In the genomic region with DNA sequence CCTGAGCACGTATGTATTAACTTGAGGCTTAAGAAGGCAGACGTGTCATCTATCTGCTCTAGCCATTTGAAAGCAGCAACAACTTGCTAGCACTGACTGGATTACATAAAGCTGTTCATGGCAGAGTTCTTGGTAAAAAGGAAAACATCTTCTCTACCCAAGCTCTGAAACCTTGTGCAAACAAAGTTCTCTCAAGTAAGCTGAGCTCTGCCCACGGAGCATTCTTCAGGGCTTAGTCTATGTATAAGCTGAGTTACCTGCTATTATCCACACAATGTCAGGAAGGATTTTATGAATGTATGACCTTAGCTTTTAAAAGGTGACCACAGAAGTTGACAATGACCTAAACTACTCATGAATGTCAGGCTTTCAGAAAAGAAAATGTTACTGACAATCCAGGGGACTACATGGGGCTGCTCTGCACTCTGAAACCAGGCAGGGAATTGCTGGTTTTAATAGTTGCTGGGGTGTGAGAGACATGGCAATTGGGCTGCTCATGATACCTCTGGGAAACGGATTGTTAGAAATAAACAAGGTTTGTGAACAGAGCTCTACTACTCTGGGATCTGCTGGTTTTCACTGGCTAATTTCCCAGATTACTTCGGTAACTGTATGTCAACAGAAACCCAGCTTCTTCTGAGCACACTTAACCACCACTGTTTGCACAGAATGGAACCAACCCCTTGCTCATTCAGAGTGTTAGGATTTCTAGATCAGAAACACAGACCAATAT, we compare ENCODE assay signal across 8 cellular contexts. TPM values are rescaled to one million over a fixed set of nuclear protein-coding genes. Genes with fewer than 3 reads are reported as not detected.
A peak's percentile ranks its signal among the peaks of the same experiment; 100 is the strongest.
DNase-seq lines count a peak whose midpoint lies in the region; ATAC-seq and TF ChIP-seq lines count a peak whose summit lies in the region.
"Had no signal": no experiment of that assay in that cellular context is flagged by ENCODE, and none has a peak within 500 bp of the region (broad histone marks: within the 10 kb centered on the region; RNA-seq: fewer than 3 reads in every experiment).

No MANE protein-coding gene starts in this region.

- no peak for TF ChIP-seq POLR2A in gastrocnemius medialis (IDR thresholded peaks at IDR 0.05)

- H3K9me3 ChIP-seq in ascending aorta (no peaks in the 10 kb centered on the region), stomach smooth muscle (ENCODE audit: control insufficient read depth in 2 of 2, low read length in 2 of 2) (no peaks in the 10 kb centered on the region), gastrocnemius medialis (no peaks in the 10 kb centered on the region)

- in situ Hi-C loops in gastrocnemius medialis (cut with MboI; ENCODE audit: low sequenced_read_pairs in 4 of 4): no loop called here

- H3K36me3 ChIP-seq in ascending aorta (no peaks in the 10 kb centered on the region), stomach smooth muscle (ENCODE audit: control insufficient read depth in 2 of 2, insufficient read depth in 2 of 2, low read length in 2 of 2) (no peaks in the 10 kb centered on the region), gastrocnemius medialis (no peaks in the 10 kb centered on the region)

- H3K27me3 ChIP-seq in ascending aorta (no peaks in the 10 kb centered on the region), stomach smooth muscle (ENCODE audit: control insufficient read depth in 1 of 2, insufficient read depth in 2 of 2, low read length in 2 of 2) (no peaks in the 10 kb centered on the region), gastrocnemius medialis (no peaks in the 10 kb centered on the region)

- no peak for TF ChIP-seq CTCF in ascending aorta (IDR thresholded peaks at IDR 0.05)
- TF ChIP-seq CTCF in gastrocnemius medialis (IDR thresholded peaks at IDR 0.05 in 4 of 5, conservative IDR thresholded peaks at IDR 0.05 in 1 of 5): no peak

- DNase-seq in HT-29 (ENCODE audit: low spot score): peak; percentile 79
- no peak for DNase-seq in ascending aorta (ENCODE audit: low spot score in 2 of 2)
- DNase-seq in iris pigment epithelial cell (ENCODE audit: low read depth): peak; percentile 87
- DNase-seq in gastrocnemius medialis: no peak
- no peak for DNase-seq in activated CD4-positive, alpha-beta T cell treated with anti-CD3 and anti-CD28 coated beads for 48 hours
- DNase-seq: NK-92 treated with Interleukin-12 subunit alpha and Interleukin-12 subunit beta, amount 100 ng/mL, for 24 hours had no signal

- H3K27ac ChIP-seq in ascending aorta (peak overlapping the region; percentile 71), stomach smooth muscle (ENCODE audit: low read length) (peak overlapping the region; percentile 41), gastrocnemius medialis (peak overlapping the region in 1 of 4 donors; percentile 50)

- ATAC-seq in gastrocnemius medialis (no peak), HG02981 (IDR thresholded peaks at IDR 0.05; ENCODE audit: unreplicated experiment) (no peak)

- intact Hi-C loops in ascending aorta (cut with DNase I) (loop anchor here (2.0 kb wide), 1 partner anchor 18 kb away; no protein-coding TSS in a partner anchor), gastrocnemius medialis (cut with DNase I; ENCODE audit: low total_unique reads) (no loop called here)

- H3K9ac ChIP-seq in stomach smooth muscle (ENCODE audit: low read length in 2 of 2): peak overlapping the region in 1 of 2 donors; percentile 30

- H3K4me1 ChIP-seq in ascending aorta: peaks cover 0 to 34% of the 10 kb centered on the region in 2 donors
- H3K4me1 ChIP-seq in stomach smooth muscle (ENCODE audit: control insufficient read depth, insufficient read depth, low read length): peaks cover 34% of the 10 kb centered on the region
- peaks cover 6 to 27% of the 10 kb centered on the region in 2 donors for H3K4me1 ChIP-seq in gastrocnemius medialis

- peak overlapping the region in 1 of 2 donors; percentile 6 for H3K4me3 ChIP-seq in ascending aorta
- H3K4me3 ChIP-seq in stomach smooth muscle (ENCODE audit: low read length in 2 of 2): peak overlapping the region in 1 of 2 donors; percentile 9
- H3K4me3 ChIP-seq in gastrocnemius medialis: no peak overlapping the region

RNA-seq across cellular contexts. Expression of a gene that starts 29.6 kb away (rescaled TPM):
- 2.1 and 2.4 TPM in 2 replicates for total RNA-seq in HT-29 (2014; rRNA removed; shearing (Covaris generic))
- total RNA-seq in ascending aorta: 933 TPM
- total RNA-seq in gastrocnemius medialis: 10 to 100 TPM in 3 of 4 donors, 1 to 10 TPM in 1; 5.6 to 64.3 (median 25.0) TPM

Comparison
In these comparisons a context has a peak if more than half of its experiments do, and no peak if none do; other contexts are left out.
1. DNase-seq: peak in HT-29 (single experiment) and iris pigment epithelial cell (single experiment); none in ascending aorta (0 of 2), gastrocnemius medialis (0 of 2) and activated CD4-positive, alpha-beta T cell treated with anti-CD3 and anti-CD28 coated beads for 48 hours (single experiment).
2. RNA of a gene that starts 29.6 kb away (total RNA-seq): 933 TPM in ascending aorta (single experiment); 5.6 to 64.3 TPM in gastrocnemius medialis and 2.1 to 2.4 TPM in HT-29; every median in the first group is over 10 times any median in the second.